ENCODE assay signal across 1 cellular context in genomic region chr15:84653910-84654688, GRCh38.
TF ChIP-seq lines count a peak whose summit lies in the region.

WDR73 (minus strand) TSS chr15:84654283; CDS start chr15:84654274, 9 bp downstream.

TF ChIP-seq in HepG2, 621 proteins besides CTCF, POLR2A, EP300 and RAD21 (continued from another document and continues in another):
- peak; percentile 10; the same call in 1 of the 2 replicates for TF ChIP-seq MYPOP (CRISPR knock-in tag; IDR thresholded peaks at IDR 0.05)
- TF ChIP-seq SNAI1 (CRISPR knock-in tag; IDR thresholded peaks at IDR 0.05; ENCODE audit: borderline replicate concordance): no peak
- no peak; the same call in 1 of the 2 replicates for TF ChIP-seq ZNF83 (CRISPR knock-in tag; IDR thresholded peaks at IDR 0.05; ENCODE audit: borderline replicate concordance)
- TF ChIP-seq FOXK2 (IDR thresholded peaks at IDR 0.05): no peak
- TF ChIP-seq SP2 (CRISPR knock-in tag; IDR thresholded peaks at IDR 0.05): peak; percentile 57; the same call in 1 of the 2 replicates
- TF ChIP-seq SNAPC4 (CRISPR knock-in tag; IDR thresholded peaks at IDR 0.05): peak; percentile 60; the same call in 1 of the 2 replicates
- peak; percentile 63 for TF ChIP-seq IRF2 (CRISPR knock-in tag; IDR thresholded peaks at IDR 0.05)
- no peak for TF ChIP-seq TEAD2 (CRISPR knock-in tag; IDR thresholded peaks at IDR 0.05)
- 0 out of 2 replicates have a peak, but pooled peaks have one; percentile 87 for TF ChIP-seq U2AF2 (IDR thresholded peaks at IDR 0.05; ENCODE audit: low read depth, low read length)
- TF ChIP-seq ZNF343 (CRISPR knock-in tag; IDR thresholded peaks at IDR 0.05): no peak
- no peak for TF ChIP-seq ZNF615 (CRISPR knock-in tag; IDR thresholded peaks at IDR 0.05; ENCODE audit: borderline replicate concordance)
- peak; percentile 58 for TF ChIP-seq KLF12 (CRISPR knock-in tag; IDR thresholded peaks at IDR 0.05; ENCODE audit: borderline replicate concordance)
- no peak for TF ChIP-seq CREB1 (IDR thresholded peaks at IDR 0.05)
- peak; percentile 65; the same call in 1 of the 2 replicates for TF ChIP-seq CREB1 (CRISPR knock-in tag; IDR thresholded peaks at IDR 0.05)
- no peak for TF ChIP-seq ZKSCAN1 (IDR thresholded peaks at IDR 0.05; ENCODE audit: low read length)
- TF ChIP-seq NCOA5 (CRISPR knock-in tag; IDR thresholded peaks at IDR 0.05): no peak
- TF ChIP-seq ZNF549 (CRISPR knock-in tag; IDR thresholded peaks at IDR 0.05): no peak
- TF ChIP-seq SP140L (CRISPR knock-in tag; IDR thresholded peaks at IDR 0.05; ENCODE audit: borderline replicate concordance): no peak
- TF ChIP-seq ARNT2 (CRISPR knock-in tag; IDR thresholded peaks at IDR 0.05; ENCODE audit: low read depth): peak; percentile 96; the same call in 1 of the 2 replicates
- TF ChIP-seq PHF5A (CRISPR knock-in tag; IDR thresholded peaks at IDR 0.05; ENCODE audit: low read depth, unreplicated experiment): no peak
- TF ChIP-seq MNT (IDR thresholded peaks at IDR 0.05): no peak; the same call in 1 of the 2 replicates
- TF ChIP-seq ZNF558 (CRISPR knock-in tag; IDR thresholded peaks at IDR 0.05; ENCODE audit: borderline replicate concordance): no peak
- peak; percentile 72 for TF ChIP-seq TAF1 (CRISPR knock-in tag; IDR thresholded peaks at IDR 0.05)
- TF ChIP-seq TEAD3 (CRISPR knock-in tag; optimal IDR thresholded peaks at IDR 0.05; ENCODE audit: borderline replicate concordance): peak; percentile 62
- no peak for TF ChIP-seq ZMAT3 (CRISPR knock-in tag; conservative IDR thresholded peaks at IDR 0.05)
- 0 out of 2 replicates have a peak, but pooled peaks have one; percentile 50 for TF ChIP-seq ZNF138 (CRISPR knock-in tag; IDR thresholded peaks at IDR 0.05; ENCODE audit: low read depth)
- TF ChIP-seq AKAP8 (CRISPR knock-in tag; IDR thresholded peaks at IDR 0.05): no peak
- peak; percentile 42; the same call in 1 of the 2 replicates for TF ChIP-seq ZBTB10 (CRISPR knock-in tag; IDR thresholded peaks at IDR 0.05; ENCODE audit: borderline replicate concordance)
- TF ChIP-seq RBM39 (IDR thresholded peaks at IDR 0.05; ENCODE audit: low read depth, low read length, poor library complexity, severe bottlenecking): peak; percentile 81
- no peak for TF ChIP-seq CHD4 (IDR thresholded peaks at IDR 0.05; ENCODE audit: borderline replicate concordance, low read length)
- TF ChIP-seq ZNF256 (CRISPR knock-in tag; conservative IDR thresholded peaks at IDR 0.05): peak; percentile 89
- TF ChIP-seq MIXL1 (CRISPR knock-in tag; IDR thresholded peaks at IDR 0.05): no peak; the same call in 1 of the 2 replicates
- TF ChIP-seq TRIM22 (IDR thresholded peaks at IDR 0.05): no peak
- TF ChIP-seq SALL1 (CRISPR knock-in tag; IDR thresholded peaks at IDR 0.05): peak; percentile 71; the same call in 1 of the 2 replicates
- no peak for TF ChIP-seq ATF6 (CRISPR knock-in tag; conservative IDR thresholded peaks at IDR 0.05)
- TF ChIP-seq POGZ (CRISPR knock-in tag; IDR thresholded peaks at IDR 0.05): no peak
- TF ChIP-seq ZNF720 (CRISPR knock-in tag; IDR thresholded peaks at IDR 0.05): no peak
- TF ChIP-seq TCF12 (IDR thresholded peaks at IDR 0.05): no peak
- TF ChIP-seq TCF12 (CRISPR knock-in tag; IDR thresholded peaks at IDR 0.05): no peak
- peak; percentile 72 for TF ChIP-seq HIVEP1 (CRISPR knock-in tag; IDR thresholded peaks at IDR 0.05)
- no peak for TF ChIP-seq HINFP (CRISPR knock-in tag; IDR thresholded peaks at IDR 0.05; ENCODE audit: low read depth)
- TF ChIP-seq ZNF691 (CRISPR knock-in tag; IDR thresholded peaks at IDR 0.05; ENCODE audit: borderline replicate concordance, low read depth): peak; percentile 71; the same call in 1 of the 2 replicates
- TF ChIP-seq ATF7-NPFF (CRISPR knock-in tag; IDR thresholded peaks at IDR 0.05; ENCODE audit: low read depth): peak; percentile 85
- no peak for TF ChIP-seq ZNF564 (CRISPR knock-in tag; IDR thresholded peaks at IDR 0.05)
- 0 out of 2 replicates have a peak, but pooled peaks have one; percentile 19 for TF ChIP-seq ZNF280B (CRISPR knock-in tag; IDR thresholded peaks at IDR 0.05; ENCODE audit: borderline replicate concordance)
- no peak for TF ChIP-seq ZNF75D (CRISPR knock-in tag; IDR thresholded peaks at IDR 0.05; ENCODE audit: borderline replicate concordance)
- no peak for TF ChIP-seq ZNF597 (CRISPR knock-in tag; IDR thresholded peaks at IDR 0.05)
